Comparison of ENCODE assay signal across 8 cellular contexts in the genomic region with DNA sequence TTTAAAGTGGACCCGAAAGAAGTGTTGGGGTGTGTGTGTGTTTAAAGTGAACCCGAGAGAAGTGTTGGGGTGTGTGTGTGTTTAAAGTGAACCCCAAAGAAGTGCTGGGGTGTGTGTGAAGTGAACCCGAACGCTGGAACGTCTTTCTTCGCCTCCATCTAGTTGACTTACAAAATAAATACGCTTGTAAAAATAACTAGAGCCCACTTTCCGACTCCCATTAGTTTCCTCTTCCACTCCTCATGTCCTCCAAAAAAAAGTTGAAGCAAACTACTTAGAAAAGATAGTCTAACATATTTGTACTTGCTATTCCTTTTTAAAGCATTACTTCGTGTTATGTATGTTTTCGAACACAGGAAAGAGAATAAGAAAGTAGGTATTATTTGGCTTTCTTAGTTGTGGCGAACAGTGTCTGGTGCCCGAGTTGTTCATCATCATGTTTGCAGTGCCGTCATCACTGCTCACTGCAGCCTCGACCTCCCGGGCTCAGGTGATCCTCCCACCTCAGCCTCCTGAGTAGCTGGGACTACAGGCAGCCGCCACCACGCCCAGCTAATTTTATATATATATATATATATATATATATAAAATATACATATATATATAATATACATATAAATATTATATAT. TPM values are rescaled to one million over a fixed set of nuclear protein-coding genes. Genes with fewer than 3 reads are reported as not detected.
DNase-seq lines count a peak whose midpoint lies in the region; ATAC-seq and TF ChIP-seq lines count a peak whose summit lies in the region.

No MANE protein-coding gene starts in this region.

- DNase-seq in heart right ventricle (no peak), left cardiac atrium (no peak), T-helper 22 cell (ENCODE audit: low read depth) (peak; percentile 13), dorsolateral prefrontal cortex (no peak), NCI-H82 (lab: John Stamatoyannopoulos, UW) (no peak), NOMO-1 (lab: John Stamatoyannopoulos, UW; ENCODE audit: unreplicated experiment in 2 of 2) (no peak), NCI-H345 treated with DMSO at 0.1 percent for 48 hours (lab: John Stamatoyannopoulos, UW; ENCODE audit: unreplicated experiment) (no peak)
- no peak for DNase-seq in natural killer cell treated with Interleukin-12 subunit alpha and Interleukin-12 subunit beta and Interleukin-15 and Interleukin-18, amount 100 ng/mL, for 72 hours (ENCODE audit: low spot score)

- H3K27me3 Mint-ChIP-seq in natural killer cell treated with Interleukin-12 subunit alpha and Interleukin-12 subunit beta and Interleukin-15 and Interleukin-18, amount 100 ng/mL, for 72 hours: no peaks in the 10 kb centered on the region

- H3K27ac Mint-ChIP-seq in natural killer cell treated with Interleukin-12 subunit alpha and Interleukin-12 subunit beta and Interleukin-15 and Interleukin-18, amount 100 ng/mL, for 72 hours: peak overlapping the region; percentile 90 to 99

- 29 to 34% methylated on average over 17 of the region's 17 CpGs for WGBS in heart right ventricle, 2 donors

- H3K9me3 ChIP-seq in heart right ventricle: no peaks in the 10 kb centered on the region

- peaks cover 0 to 14% (median 0%) of the 10 kb centered on the region in 9 donors for H3K36me3 ChIP-seq in heart right ventricle

- H3K4me1 ChIP-seq in heart right ventricle: peaks cover 3 to 43% (median 31%) of the 10 kb centered on the region in 9 donors

- intact Hi-C loops in heart right ventricle (cut with DNase I): loop anchor here in 6 of 10 donors (5.0 kb wide), 2 partner anchors 40 to 45 kb away; partner anchors contain the start of gene FYTTD1 (in 1 of the 6)
- intact Hi-C loops in left cardiac atrium (cut with DNase I): no loop called here
- intact Hi-C loops in dorsolateral prefrontal cortex (cut with DNase I): loop anchor here (5.0 to 10.0 kb wide), 2 partner anchors 40 to 113 kb away; no protein-coding TSS in a partner anchor

- peaks cover 5% of the 10 kb centered on the region for H3K36me3 Mint-ChIP-seq in natural killer cell treated with Interleukin-12 subunit alpha and Interleukin-12 subunit beta and Interleukin-15 and Interleukin-18, amount 100 ng/mL, for 72 hours

- TF ChIP-seq CTCF in heart right ventricle (IDR thresholded peaks at IDR 0.05) (no peak), dorsolateral prefrontal cortex (IDR thresholded peaks at IDR 0.05 in 54 of 56, conservative IDR thresholded peaks at IDR 0.05 in 2 of 56; ENCODE audit: low read depth in 1 of 56, partially characterized antibody in 56 of 56) (no peak)

- H3K4me1 Mint-ChIP-seq in natural killer cell treated with Interleukin-12 subunit alpha and Interleukin-12 subunit beta and Interleukin-15 and Interleukin-18, amount 100 ng/mL, for 72 hours (ENCODE audit: low read depth in 2 of 2): peaks cover 31 to 38% of the 10 kb centered on the region in 2 donors

- H3K9me3 Mint-ChIP-seq in natural killer cell treated with Interleukin-12 subunit alpha and Interleukin-12 subunit beta and Interleukin-15 and Interleukin-18, amount 100 ng/mL, for 72 hours: no peaks in the 10 kb centered on the region

- peak overlapping the region; percentile 70 to 98 (median 90) for H3K4me3 ChIP-seq in heart right ventricle
- H3K4me3 ChIP-seq in dorsolateral prefrontal cortex: peak overlapping the region; percentile 69 to 98 (median 90)

- H3K4me3 Mint-ChIP-seq in natural killer cell treated with Interleukin-12 subunit alpha and Interleukin-12 subunit beta and Interleukin-15 and Interleukin-18, amount 100 ng/mL, for 72 hours: peak overlapping the region; percentile 96

- H3K27ac ChIP-seq in heart right ventricle: peak overlapping the region; percentile 94 to 99 (median 98)
- peak overlapping the region in 49 of 59 donors; percentile 68 to 98 (median 94) for H3K27ac ChIP-seq in dorsolateral prefrontal cortex

- H3K27me3 ChIP-seq in heart right ventricle (no peaks in the 10 kb centered on the region), dorsolateral prefrontal cortex (no peaks in the 10 kb centered on the region)

- ATAC-seq in heart right ventricle: no peak
- ATAC-seq in left cardiac atrium: no peak
- ATAC-seq in natural killer cell treated with Interleukin-12 subunit alpha and Interleukin-12 subunit beta and Interleukin-15 and Interleukin-18, amount 100 ng/mL, for 72 hours: no peak

RNA-seq across cellular contexts. Expression of gene LRCH3, which starts 1.1 kb away (rescaled TPM):
- total RNA-seq in heart right ventricle: 10 to 100 TPM; 21.5 to 33.2 (median 28.0) TPM
- polyA plus RNA-seq in heart right ventricle: 10 to 100 TPM in 1 of 2 donors, 1 to 10 TPM in 1; 7.1 to 12.1 TPM
- total RNA-seq in left cardiac atrium: 10 to 100 TPM; 21.3 to 35.3 TPM
- 10 to 100 TPM; 42.2 to 98.1 (median 64.6) TPM for total RNA-seq in dorsolateral prefrontal cortex
- total RNA-seq in natural killer cell treated with Interleukin-12 subunit alpha and Interleukin-12 subunit beta and Interleukin-15 and Interleukin-18, amount 100 ng/mL, for 72 hours: 10 to 100 TPM; 67.3 to 74.7 TPM

RNA-seq across cellular contexts. Expression of gene FYTTD1, which starts 42.5 kb away (rescaled TPM):
- total RNA-seq in heart right ventricle: 100 to 1,000 TPM in 1 of 10 donors, 10 to 100 TPM in 9; 63.5 to 111 (median 82.4) TPM
- 10 to 100 TPM; 16.5 to 17.9 TPM for polyA plus RNA-seq in heart right ventricle
- 10 to 100 TPM; 51.5 to 74.9 TPM for total RNA-seq in left cardiac atrium
- total RNA-seq in dorsolateral prefrontal cortex: 10 to 100 TPM; 31.0 to 60.1 (median 47.7) TPM
- total RNA-seq in natural killer cell treated with Interleukin-12 subunit alpha and Interleukin-12 subunit beta and Interleukin-15 and Interleukin-18, amount 100 ng/mL, for 72 hours: 10 to 100 TPM; 36.0 to 66.1 TPM

RNA-seq across cellular contexts. Expression of gene RUBCN, which starts 55.4 kb away (rescaled TPM):
- total RNA-seq in heart right ventricle (10 to 100 TPM; 23.6 to 51.4 (median 35.7) TPM), left cardiac atrium (10 to 100 TPM; 14.0 to 22.7 TPM), dorsolateral prefrontal cortex (100 to 1,000 TPM in 7 of 120 experiments, 10 to 100 TPM in 113; 53.9 to 114 (median 81.9) TPM)
- 10 to 100 TPM in 1 of 2 donors, 1 to 10 TPM in 1; 9.7 to 16.5 TPM for polyA plus RNA-seq in heart right ventricle
- total RNA-seq in natural killer cell treated with Interleukin-12 subunit alpha and Interleukin-12 subunit beta and Interleukin-15 and Interleukin-18, amount 100 ng/mL, for 72 hours: 10 to 100 TPM; 42.7 to 59.7 TPM

Comparison
In these comparisons a context has a peak if more than half of its experiments do, and no peak if none do; other contexts are left out.
1. intact Hi-C loops: an anchor here in heart right ventricle (5.0 kb wide) and dorsolateral prefrontal cortex (5.0 to 10.0 kb wide); none called in left cardiac atrium.